In the genomic region with DNA sequence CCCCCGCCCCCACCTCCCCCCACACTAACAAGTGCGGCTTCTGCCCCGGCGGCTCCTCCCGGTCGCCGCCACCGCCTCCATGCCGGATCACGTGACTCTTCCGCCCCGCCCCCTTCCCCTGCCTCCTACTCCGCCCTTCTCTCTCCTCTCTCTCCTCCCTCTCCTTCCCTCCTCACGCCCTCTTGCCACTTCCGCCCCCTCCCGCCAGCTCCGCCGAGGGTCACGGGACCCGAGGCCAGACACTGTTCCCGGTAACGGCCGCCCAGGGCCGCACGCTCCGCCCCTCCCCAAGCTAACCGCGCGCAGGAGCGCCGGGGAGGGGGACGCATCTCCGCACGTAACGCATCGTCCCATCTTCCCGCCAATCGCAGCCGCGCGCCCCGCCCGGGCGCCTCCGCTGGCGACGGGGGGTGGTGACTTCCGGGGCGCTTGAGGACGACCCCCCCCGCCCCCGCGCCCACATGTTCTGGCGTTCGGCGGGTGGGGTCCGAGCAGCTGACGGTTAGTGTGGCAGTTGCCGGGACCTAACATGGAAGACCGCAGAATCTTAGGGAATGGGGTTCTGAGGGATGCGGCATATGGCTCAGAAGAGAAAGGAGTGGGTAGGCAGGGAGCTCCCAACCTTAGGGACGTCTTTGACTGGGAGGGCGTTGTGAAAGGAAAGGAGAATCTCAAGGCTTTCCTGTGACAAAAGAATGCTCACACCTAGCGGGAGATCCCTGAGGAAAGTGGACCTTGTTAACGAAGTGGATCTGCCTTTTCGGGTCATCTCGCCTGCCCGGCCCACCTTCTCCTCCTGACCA, we compare ENCODE assay signal across 8 cellular contexts. TPM values are rescaled to one million over a fixed set of nuclear protein-coding genes. Genes with fewer than 3 reads are reported as not detected.
DNase-seq lines count a peak whose midpoint lies in the region; ATAC-seq, FAIRE-seq and TF ChIP-seq lines count a peak whose summit lies in the region.

Gene USP32 (minus strand): TSS at position 92 of the 803 bp plus-strand sequence. CDS start 194 bp downstream, outside the sequence.

- peak; percentile 87 for ATAC-seq in HG02852 (IDR thresholded peaks at IDR 0.05; ENCODE audit: unreplicated experiment)
- ATAC-seq in left ventricle myocardium superior, result peak; percentile 97
- peak; percentile 90 to 95 (median 92) for ATAC-seq in psoas muscle

- H3K4me1 ChIP-seq in psoas muscle, result peaks cover 35% of the 10 kb centered on the region

- FAIRE-seq in GM12892 (lab: Jason Lieb, UNC) (peak; percentile 74), urothelium cell line (lab: Jason Lieb, UNC) (peak; percentile 99)

- intact Hi-C loops in left ventricle myocardium superior (cut with micrococcal nuclease) (no loop called here), psoas muscle (cut with DNase I) (no loop called here)

- H3K4me1 Mint-ChIP-seq in T-helper 1 cell treated with Interleukin-12 subunit alpha and Interleukin-12 subunit beta and Interleukin-4 antibody, amounts not matched to agents 30 μg/mL and 1 μg/mL, for 36 hours (ENCODE audit: low read depth), result peaks cover 40% of the 10 kb centered on the region

- no peaks in the 10 kb centered on the region for H3K9me3 ChIP-seq in psoas muscle

- TF ChIP-seq POLR2A in GM12892 (IDR thresholded peaks at IDR 0.05; ENCODE audit: low read depth, low read length), result peak; percentile 77; the same call in 1 of the 2 replicates

- H3K36me3 ChIP-seq in psoas muscle (ENCODE audit: insufficient read depth in 1 of 2, low read depth in 1 of 2), result no peaks in the 10 kb centered on the region

- no peaks in the 10 kb centered on the region for H3K9me3 Mint-ChIP-seq in T-helper 1 cell treated with Interleukin-12 subunit alpha and Interleukin-12 subunit beta and Interleukin-4 antibody, amounts not matched to agents 30 μg/mL and 1 μg/mL, for 36 hours

- TF ChIP-seq CTCF in psoas muscle (IDR thresholded peaks at IDR 0.05), result peak; percentile 19

- DNase-seq in GM12892 (ENCODE audit: insufficient read length) (peak; percentile 84), NCI-H146 treated with DMSO at 0.1 percent for 48 hours (lab: John Stamatoyannopoulos, UW; ENCODE audit: unreplicated experiment) (peak; percentile 90), amygdala (lab: John Stamatoyannopoulos, UW) (peak; percentile 85 to 100 (median 96)), left ventricle myocardium superior (peak; percentile 99), psoas muscle (peak; percentile 99 to 100), urothelium cell line (ENCODE audit: low spot score) (peak; percentile 100)

- H3K27ac Mint-ChIP-seq in T-helper 1 cell treated with Interleukin-12 subunit alpha and Interleukin-12 subunit beta and Interleukin-4 antibody, amounts not matched to agents 30 μg/mL and 1 μg/mL, for 36 hours, result peak within 1 kb of the TSS; percentile 98

- H3K27me3 Mint-ChIP-seq in T-helper 1 cell treated with Interleukin-12 subunit alpha and Interleukin-12 subunit beta and Interleukin-4 antibody, amounts not matched to agents 30 μg/mL and 1 μg/mL, for 36 hours (ENCODE audit: low read depth), result no peaks in the 10 kb centered on the region

- peak within 1 kb of the TSS; percentile 95 for H3K4me3 Mint-ChIP-seq in T-helper 1 cell treated with Interleukin-12 subunit alpha and Interleukin-12 subunit beta and Interleukin-4 antibody, amounts not matched to agents 30 μg/mL and 1 μg/mL, for 36 hours

- 0 to 1% (median 0%) methylated on average over 49 to 67 of the region's 68 CpGs for WGBS in psoas muscle, 3 donors

- H3K4me3 ChIP-seq in psoas muscle, result peak within 1 kb of the TSS; percentile 89

- no peaks in the 10 kb centered on the region for H3K36me3 Mint-ChIP-seq in T-helper 1 cell treated with Interleukin-12 subunit alpha and Interleukin-12 subunit beta and Interleukin-4 antibody, amounts not matched to agents 30 μg/mL and 1 μg/mL, for 36 hours (ENCODE audit: low read depth)

- H3K27ac ChIP-seq in psoas muscle, result peak within 1 kb of the TSS; percentile 92

- no peaks in the 10 kb centered on the region for H3K27me3 ChIP-seq in psoas muscle (ENCODE audit: insufficient read depth in 3 of 3, low read length in 2 of 3)

RNA-seq across cellular contexts. Expression of gene USP32, which starts in this region (rescaled TPM):
- polyA plus RNA-seq in GM12892 (2012; ENCODE audit: missing spikeins), result 24.4 TPM
- total RNA-seq in left ventricle myocardium superior (26.2 TPM), psoas muscle (10 to 100 TPM; 34.0 to 64.9 (median 50.6) TPM)
- 10 to 100 TPM; 19.5 to 56.7 (median 36.4) TPM for polyA plus RNA-seq in psoas muscle

Comparison
In these comparisons a context has a peak if more than half of its experiments do, and no peak if none do; other contexts are left out.
1. Peak in every context shown above with its lines: DNase-seq, ATAC-seq, H3K4me3 ChIP-seq and H3K27ac ChIP-seq.